1 cellular context compared by ENCODE assay signal in genomic region chr2:74958277-74959105, GRCh38.
TF ChIP-seq lines count a peak whose summit lies in the region.

Gene POLE4 (plus strand): TSS chr2:74958643. CDS start chr2:74958680, 37 bp downstream.

TF ChIP-seq in HepG2, 621 proteins besides CTCF, POLR2A, EP300 and RAD21 (continued from another document and continues in another):
- TF ChIP-seq KLF12 (CRISPR knock-in tag; IDR thresholded peaks at IDR 0.05; ENCODE audit: borderline replicate concordance) (peak; percentile 96), RBFOX2 (IDR thresholded peaks at IDR 0.05; ENCODE audit: low read depth, low read length) (peak; percentile 100), HES4 (CRISPR knock-in tag; IDR thresholded peaks at IDR 0.05; ENCODE audit: borderline replicate concordance) (peak; percentile 99), KDM6A (CRISPR knock-in tag; IDR thresholded peaks at IDR 0.05; ENCODE audit: low read depth) (0 out of 2 replicates have a peak, but pooled peaks have one; percentile 14), SNAPC5 (CRISPR knock-in tag; IDR thresholded peaks at IDR 0.05; ENCODE audit: borderline replicate concordance) (peak; percentile 97), IKZF1 (IDR thresholded peaks at IDR 0.05) (no peak), KLF6 (CRISPR knock-in tag; IDR thresholded peaks at IDR 0.05) (peak; percentile 98), ZNF326 (CRISPR knock-in tag; IDR thresholded peaks at IDR 0.05; ENCODE audit: borderline replicate concordance) (no peak), GTF2F1 (IDR thresholded peaks at IDR 0.05; ENCODE audit: low read length) (0 out of 2 replicates have a peak, but pooled peaks have one; percentile 68), STAT6 (CRISPR knock-in tag; IDR thresholded peaks at IDR 0.05; ENCODE audit: borderline replicate concordance) (no peak; the same call in 1 of the 2 replicates), ZNF737 (CRISPR knock-in tag; IDR thresholded peaks at IDR 0.05; ENCODE audit: borderline replicate concordance) (no peak), DMTF1 (CRISPR knock-in tag; IDR thresholded peaks at IDR 0.05) (peak; percentile 84; the same call in 1 of the 2 replicates), XBP1 (CRISPR knock-in tag; IDR thresholded peaks at IDR 0.05) (peak; percentile 84; the same call in 1 of the 2 replicates), ZNF549 (CRISPR knock-in tag; IDR thresholded peaks at IDR 0.05) (peak; percentile 71; the same call in 1 of the 2 replicates), SRF (IDR thresholded peaks at IDR 0.05; ENCODE audit: low read depth, low read length) (no peak), PLRG1 (conservative IDR thresholded peaks at IDR 0.05) (no peak), USF2 (IDR thresholded peaks at IDR 0.05; ENCODE audit: low read depth, low read length) (peak; percentile 28; the same call in 1 of the 2 replicates), USF2 (CRISPR knock-in tag; IDR thresholded peaks at IDR 0.05; ENCODE audit: borderline replicate concordance) (peak; percentile 72), EZH2 (conservative IDR thresholded peaks at IDR 0.05; ENCODE audit: low read depth, low read length) (no peak), ZNF782 (CRISPR knock-in tag; IDR thresholded peaks at IDR 0.05; ENCODE audit: borderline replicate concordance) (peak; percentile 95), ZNF12 (CRISPR knock-in tag; IDR thresholded peaks at IDR 0.05) (peak; percentile 46), ZC3H13 (CRISPR knock-in tag; IDR thresholded peaks at IDR 0.05) (peak; percentile 97), HMG20B (CRISPR knock-in tag; conservative IDR thresholded peaks at IDR 0.05) (peak; percentile 73; the same call in 1 of the 2 replicates), ZBTB38 (CRISPR knock-in tag; IDR thresholded peaks at IDR 0.05) (peak; percentile 98), ZSCAN22 (CRISPR knock-in tag; IDR thresholded peaks at IDR 0.05) (peak; percentile 85; the same call in 1 of the 2 replicates), ZNF558 (CRISPR knock-in tag; IDR thresholded peaks at IDR 0.05; ENCODE audit: borderline replicate concordance) (peak; percentile 99; the same call in 1 of the 2 replicates), CREB1 (IDR thresholded peaks at IDR 0.05) (peak; percentile 38; the same call in 1 of the 2 replicates), CREB1 (CRISPR knock-in tag; IDR thresholded peaks at IDR 0.05) (no peak), PHF20 (CRISPR knock-in tag; IDR thresholded peaks at IDR 0.05) (peak; percentile 72; the same call in 1 of the 2 replicates), ZFP82 (CRISPR knock-in tag; IDR thresholded peaks at IDR 0.05; ENCODE audit: borderline replicate concordance) (peak; percentile 93; the same call in 1 of the 2 replicates), NR0B2 (CRISPR knock-in tag; IDR thresholded peaks at IDR 0.05) (peak; percentile 97), ZNF576 (CRISPR knock-in tag; IDR thresholded peaks at IDR 0.05) (peak; percentile 83), ZNF766 (CRISPR knock-in tag; IDR thresholded peaks at IDR 0.05; ENCODE audit: borderline replicate concordance) (peak; percentile 95), SKIL (CRISPR knock-in tag; IDR thresholded peaks at IDR 0.05; ENCODE audit: borderline replicate concordance) (peak; percentile 69), ZNF501 (CRISPR knock-in tag; IDR thresholded peaks at IDR 0.05) (peak; percentile 100), ZNF350 (CRISPR knock-in tag; IDR thresholded peaks at IDR 0.05; ENCODE audit: borderline replicate concordance, low read depth) (peak; percentile 94), CBX2 (IDR thresholded peaks at IDR 0.05; ENCODE audit: low read depth, low read length) (no peak), CBX2 (CRISPR knock-in tag; IDR thresholded peaks at IDR 0.05; ENCODE audit: low read depth) (peak; percentile 80), ZNF446 (CRISPR knock-in tag; IDR thresholded peaks at IDR 0.05) (peak; percentile 100), ZNF672 (CRISPR knock-in tag; IDR thresholded peaks at IDR 0.05) (peak; percentile 87), ZNF280B (CRISPR knock-in tag; IDR thresholded peaks at IDR 0.05; ENCODE audit: borderline replicate concordance) (peak; percentile 98), NFKBIZ (CRISPR knock-in tag; IDR thresholded peaks at IDR 0.05) (peak; percentile 77; the same call in 1 of the 2 replicates), KDM5B (CRISPR knock-in tag; IDR thresholded peaks at IDR 0.05; ENCODE audit: borderline replicate concordance) (peak; percentile 99), PPARG (CRISPR knock-in tag; conservative IDR thresholded peaks at IDR 0.05) (peak; percentile 36), ZBTB43 (CRISPR knock-in tag; conservative IDR thresholded peaks at IDR 0.05) (peak; percentile 96), SRSF4 (IDR thresholded peaks at IDR 0.05; ENCODE audit: low read depth, low read length, poor library complexity, severe bottlenecking) (no peak), TBX3 (IDR thresholded peaks at IDR 0.05; ENCODE audit: borderline replicate concordance) (peak; percentile 72), ZNF382 (CRISPR knock-in tag; IDR thresholded peaks at IDR 0.05; ENCODE audit: borderline replicate concordance) (0 out of 2 replicates have a peak, but pooled peaks have one; percentile 58), NR3C1 (CRISPR knock-in tag; IDR thresholded peaks at IDR 0.05) (no peak), GTF3A (CRISPR knock-in tag; conservative IDR thresholded peaks at IDR 0.05) (0 out of 2 replicates have a peak, but pooled peaks have one; percentile 65), ELF1 (CRISPR knock-in tag; IDR thresholded peaks at IDR 0.05) (peak; percentile 39), YEATS4 (CRISPR knock-in tag; IDR thresholded peaks at IDR 0.05; ENCODE audit: borderline replicate concordance) (peak; percentile 98), ZNF761 (CRISPR knock-in tag; conservative IDR thresholded peaks at IDR 0.05) (peak; percentile 99), CEBPG (CRISPR knock-in tag; IDR thresholded peaks at IDR 0.05) (no peak; the same call in 1 of the 2 replicates), ELK4 (CRISPR knock-in tag; IDR thresholded peaks at IDR 0.05; ENCODE audit: borderline replicate concordance) (peak; percentile 91; the same call in 1 of the 2 replicates), REL (CRISPR knock-in tag; conservative IDR thresholded peaks at IDR 0.05) (peak; percentile 96)
